Comparison of ENCODE assay signal across 18 cellular contexts in the genomic region with DNA sequence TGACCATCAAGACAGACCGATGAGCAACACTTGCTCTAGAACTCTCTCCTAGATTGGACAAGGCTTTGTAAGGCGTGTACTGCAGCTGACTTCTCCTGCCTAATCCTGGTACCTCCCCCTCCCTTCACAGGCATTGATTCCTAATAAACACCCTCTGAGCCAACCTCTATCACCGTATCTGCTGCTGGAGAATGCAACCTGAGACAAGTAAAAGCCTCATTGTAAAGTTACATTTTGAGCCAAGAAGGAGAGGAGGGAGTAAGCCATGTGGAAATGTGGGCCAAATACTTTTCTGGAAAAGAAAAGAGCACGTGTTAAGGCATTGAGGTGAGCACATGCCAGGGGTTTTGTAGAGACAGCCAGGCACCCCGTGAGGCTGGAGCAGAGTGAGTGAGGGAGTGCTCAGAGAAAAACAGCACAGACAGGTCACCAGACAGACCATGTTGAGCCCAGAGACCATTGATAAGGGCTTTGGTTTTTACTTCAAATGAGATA. TPM values are rescaled to one million over a fixed set of nuclear protein-coding genes. Genes with fewer than 3 reads are reported as not detected.
DNase-seq lines count a peak whose midpoint lies in the region; ATAC-seq and TF ChIP-seq lines count a peak whose summit lies in the region.
"Had no signal": no experiment of that assay in that cellular context is flagged by ENCODE, and none has a peak within 500 bp of the region (broad histone marks: within the 10 kb centered on the region; RNA-seq: fewer than 3 reads in every experiment).

No MANE protein-coding gene starts in this region.

- H3K4me3 ChIP-seq in HEK293 (ENCODE audit: low read depth, low read length) = no peak overlapping the region
- no peak overlapping the region for H3K4me3 ChIP-seq in naive thymus-derived CD4-positive, alpha-beta T cell (ENCODE audit: low read length)
- H3K4me3 ChIP-seq: skin epidermis had no signal

- no peak for TF ChIP-seq CTCF in HEK293 (tag by site-specific recombination; IDR thresholded peaks at IDR 0.05)

- H3K4me3 Mint-ChIP-seq in activated T-helper 2 cell treated with anti-CD3 and anti-CD28 coated beads, Interferon-gamma antibody, Interleukin-2, Interleukin-4, amounts not matched to agents 10 μg/mL and 5 μg/mL and 100 μg/mL, durations not matched to agents 14 hours and 24 hours and 36 hours (ENCODE audit: low read depth) = no peak overlapping the region
- H3K4me3 Mint-ChIP-seq in naive thymus-derived CD4-positive, alpha-beta T cell = peak overlapping the region in 4 of 10 donors; percentile 9 to 26 (median 15)

- H3K27me3 Mint-ChIP-seq in activated T-helper 2 cell treated with anti-CD3 and anti-CD28 coated beads, Interferon-gamma antibody, Interleukin-2, Interleukin-4, amounts not matched to agents 10 μg/mL and 5 μg/mL and 100 μg/mL, durations not matched to agents 14 hours and 24 hours and 36 hours (ENCODE audit: low read depth) = no peaks in the 10 kb centered on the region
- H3K27me3 Mint-ChIP-seq in naive thymus-derived CD4-positive, alpha-beta T cell = no peaks in the 10 kb centered on the region
- H3K27me3 Mint-ChIP-seq: CD8-positive, alpha-beta memory T cell had no signal

- H3K36me3 Mint-ChIP-seq in activated T-helper 2 cell treated with anti-CD3 and anti-CD28 coated beads, Interferon-gamma antibody, Interleukin-2, Interleukin-4, amounts not matched to agents 10 μg/mL and 5 μg/mL and 100 μg/mL, durations not matched to agents 14 hours and 24 hours and 36 hours (ENCODE audit: low read depth) = peaks cover 5% of the 10 kb centered on the region
- peaks cover 0 to 15% (median 4%) of the 10 kb centered on the region in 5 donors for H3K36me3 Mint-ChIP-seq in naive thymus-derived CD4-positive, alpha-beta T cell

- H3K27ac Mint-ChIP-seq in activated T-helper 2 cell treated with anti-CD3 and anti-CD28 coated beads, Interferon-gamma antibody, Interleukin-2, Interleukin-4, amounts not matched to agents 10 μg/mL and 5 μg/mL and 100 μg/mL, durations not matched to agents 14 hours and 24 hours and 36 hours = peak overlapping the region; percentile 42
- peak overlapping the region in 5 of 9 donors; percentile 42 to 88 (median 81) for H3K27ac Mint-ChIP-seq in naive thymus-derived CD4-positive, alpha-beta T cell

- no peaks in the 10 kb centered on the region for H3K9me3 Mint-ChIP-seq in activated T-helper 2 cell treated with anti-CD3 and anti-CD28 coated beads, Interferon-gamma antibody, Interleukin-2, Interleukin-4, amounts not matched to agents 10 μg/mL and 5 μg/mL and 100 μg/mL, durations not matched to agents 14 hours and 24 hours and 36 hours
- no peaks in the 10 kb centered on the region for H3K9me3 Mint-ChIP-seq in naive thymus-derived CD4-positive, alpha-beta T cell
- H3K9me3 Mint-ChIP-seq: CD8-positive, alpha-beta memory T cell had no signal

- H3K4me1 ChIP-seq in HEK293 (ENCODE audit: control insufficient read depth, insufficient read depth, low read length) = peaks cover 3% of the 10 kb centered on the region; the same call in 1 of the 2 replicates
- H3K4me1 ChIP-seq in naive thymus-derived CD4-positive, alpha-beta T cell (ENCODE audit: control insufficient read depth in 2 of 2, insufficient read depth in 2 of 2, low read length in 2 of 2) = peaks cover 13 to 45% of the 10 kb centered on the region in 2 donors

- H3K27me3 ChIP-seq in naive thymus-derived CD4-positive, alpha-beta T cell (ENCODE audit: control insufficient read depth in 2 of 2, insufficient read depth in 2 of 2, low read length in 2 of 2) = no peaks in the 10 kb centered on the region
- H3K27me3 ChIP-seq: neutrophil had no signal

- peak; percentile 7 for DNase-seq in NCI-H146 (lab: John Stamatoyannopoulos, UW)
- DNase-seq in NCI-H146 treated with DMSO at 0.1 percent for 48 hours (lab: John Stamatoyannopoulos, UW; ENCODE audit: unreplicated experiment) = no peak
- no peak for DNase-seq in activated T-helper 2 cell treated with anti-CD3 and anti-CD28 coated beads, Interferon-gamma antibody, Interleukin-2, Interleukin-4, amounts not matched to agents 10 μg/mL and 5 μg/mL and 100 μg/mL, durations not matched to agents 14 hours and 24 hours and 36 hours (ENCODE audit: low spot score)
- DNase-seq in naive thymus-derived CD4-positive, alpha-beta T cell = no peak
- DNase-seq in NCI-H345 treated with DMSO at 0.1 percent for 48 hours (lab: John Stamatoyannopoulos, UW; ENCODE audit: unreplicated experiment) = no peak
- DNase-seq in GF-D8 (lab: John Stamatoyannopoulos, UW) = no peak
- no peak for DNase-seq in NCI-H2081 (lab: John Stamatoyannopoulos, UW)
- DNase-seq: 8988T; CD8-positive, alpha-beta memory T cell; hypothalamus; MM.1S; NCI-H226; PC-3; substantia nigra; SW 1271 had no signal

- intact Hi-C loops in activated T-helper 2 cell treated with anti-CD3 and anti-CD28 coated beads, Interferon-gamma antibody, Interleukin-2, Interleukin-4, amounts not matched to agents 10 μg/mL and 5 μg/mL and 100 μg/mL, durations not matched to agents 14 hours and 24 hours and 36 hours (cut with micrococcal nuclease) = loop anchor here (10.0 kb wide), 1 partner anchor 253 kb away; no protein-coding TSS in a partner anchor
- intact Hi-C loops in naive thymus-derived CD4-positive, alpha-beta T cell (cut with micrococcal nuclease) = loop anchor here in 1 of 2 donors (5.0 to 10.0 kb wide), 2 partner anchors 577 to 975 kb away; no protein-coding TSS in a partner anchor

- no peak overlapping the region for H3K27ac ChIP-seq in HEK293 (ENCODE audit: extremely low read depth, low read depth, low read length)
- H3K27ac ChIP-seq in naive thymus-derived CD4-positive, alpha-beta T cell (ENCODE audit: low read depth, low read length) = no peak overlapping the region
- H3K27ac ChIP-seq: skin epidermis had no signal

- POLR2A ChIA-PET in HEK293 (lab: Yijun Ruan, JAX) = no interaction called here
- POLR2A ChIA-PET in naive thymus-derived CD4-positive, alpha-beta T cell (lab: Charles Lee) = interaction anchor here (4.7 kb wide), 1 partner anchor 9 kb away, joined by 30 read pairs; the partner anchor contains the start of gene MRPL44

- CTCF ChIA-PET in HEK293 (lab: Yijun Ruan, JAX) = no interaction called here
- CTCF ChIA-PET in naive thymus-derived CD4-positive, alpha-beta T cell (lab: Charles Lee) = no interaction called here

- H3K9me3 ChIP-seq in HEK293 (ENCODE audit: control insufficient read depth, insufficient read depth, low read depth, low read length) = no peaks in the 10 kb centered on the region
- no peaks in the 10 kb centered on the region for H3K9me3 ChIP-seq in naive thymus-derived CD4-positive, alpha-beta T cell (ENCODE audit: control insufficient read depth in 2 of 3, low read length in 3 of 3)
- H3K9me3 ChIP-seq: neutrophil had no signal

- no peaks in the 10 kb centered on the region for H3K36me3 ChIP-seq in HEK293 (ENCODE audit: control insufficient read depth in 2 of 2, insufficient read depth in 1 of 2, low read length in 2 of 2)
- peaks cover 0 to 11% (median 0%) of the 10 kb centered on the region in 3 experiments for H3K36me3 ChIP-seq in naive thymus-derived CD4-positive, alpha-beta T cell (ENCODE audit: control insufficient read depth in 2 of 3, insufficient read depth in 3 of 3, low read length in 3 of 3)
- H3K36me3 ChIP-seq: neutrophil had no signal

- ATAC-seq in naive thymus-derived CD4-positive, alpha-beta T cell = no peak
- ATAC-seq: PC-3 had no signal

- peaks cover 55% of the 10 kb centered on the region for H3K4me1 Mint-ChIP-seq in activated T-helper 2 cell treated with anti-CD3 and anti-CD28 coated beads, Interferon-gamma antibody, Interleukin-2, Interleukin-4, amounts not matched to agents 10 μg/mL and 5 μg/mL and 100 μg/mL, durations not matched to agents 14 hours and 24 hours and 36 hours (ENCODE audit: low read depth)
- peaks cover 33 to 74% (median 66%) of the 10 kb centered on the region in 7 donors for H3K4me1 Mint-ChIP-seq in naive thymus-derived CD4-positive, alpha-beta T cell

TF ChIP-seq in HEK293, 187 proteins besides CTCF, POLR2A, EP300 and RAD21:
- TF ChIP-seq ZNF473 (tag by site-specific recombination; IDR thresholded peaks at IDR 0.05) (no peak), ZNF747 (tag by site-specific recombination; IDR thresholded peaks at IDR 0.05) (no peak), WT1 (tag by site-specific recombination; IDR thresholded peaks at IDR 0.05) (no peak), ZNF350 (tag by site-specific recombination; IDR thresholded peaks at IDR 0.05) (no peak), ZNF335 (tag by site-specific recombination; conservative IDR thresholded peaks at IDR 0.05) (no peak), ZNF658 (tag by site-specific recombination; IDR thresholded peaks at IDR 0.05) (no peak), ZNF548 (tag by site-specific recombination; IDR thresholded peaks at IDR 0.05) (no peak), ZNF112 (tag by site-specific recombination; IDR thresholded peaks at IDR 0.05) (no peak), ZNF274 (IDR thresholded peaks at IDR 0.05; ENCODE audit: low read length) (no peak), ZNF274 (tag by site-specific recombination; IDR thresholded peaks at IDR 0.05; ENCODE audit: borderline replicate concordance) (no peak), ZNF341 (tag by site-specific recombination; IDR thresholded peaks at IDR 0.05; ENCODE audit: low read depth) (0 out of 2 replicates have a peak, but pooled peaks have one; percentile 47), ZEB2 (tag by site-specific recombination; IDR thresholded peaks at IDR 0.05) (no peak), ZNF391 (tag by site-specific recombination; IDR thresholded peaks at IDR 0.05; ENCODE audit: borderline replicate concordance, low read depth) (no peak), TRIM28 (IDR thresholded peaks at IDR 0.05; ENCODE audit: borderline replicate concordance, low read length) (no peak), BCL11A (tag by site-specific recombination; IDR thresholded peaks at IDR 0.05; ENCODE audit: low read depth) (no peak), ZNF529 (tag by site-specific recombination; IDR thresholded peaks at IDR 0.05; ENCODE audit: insufficient replicate concordance) (no peak), ZBTB17 (tag by site-specific recombination; IDR thresholded peaks at IDR 0.05) (peak; percentile 73)

RNA-seq across cellular contexts. Expression of gene WDFY1, which starts 2.6 kb away (rescaled TPM):
- total RNA-seq in activated T-helper 2 cell treated with anti-CD3 and anti-CD28 coated beads, Interferon-gamma antibody, Interleukin-2, Interleukin-4, amounts not matched to agents 10 μg/mL and 5 μg/mL and 100 μg/mL, durations not matched to agents 14 hours and 24 hours and 36 hours = 22.2 and 23.3 TPM in 2 replicates
- 10 to 100 TPM; 25.3 to 80.1 (median 29.9) TPM for total RNA-seq in naive thymus-derived CD4-positive, alpha-beta T cell
- 10 to 100 TPM; 13.9 to 15.0 TPM for polyA plus RNA-seq in naive thymus-derived CD4-positive, alpha-beta T cell

RNA-seq across cellular contexts. Expression of gene MRPL44, which starts 9.5 kb away (rescaled TPM):
- total RNA-seq in activated T-helper 2 cell treated with anti-CD3 and anti-CD28 coated beads, Interferon-gamma antibody, Interleukin-2, Interleukin-4, amounts not matched to agents 10 μg/mL and 5 μg/mL and 100 μg/mL, durations not matched to agents 14 hours and 24 hours and 36 hours = 33.6 and 34.3 TPM in 2 replicates
- total RNA-seq in naive thymus-derived CD4-positive, alpha-beta T cell = 10 to 100 TPM; 18.0 to 31.2 (median 26.8) TPM
- polyA plus RNA-seq in naive thymus-derived CD4-positive, alpha-beta T cell = 10 to 100 TPM; 33.1 to 36.2 TPM
